In genomic region chrX:111168314-111168713, GRCh38 we compare ENCODE assay signal across 1 cellular context.
TF ChIP-seq lines count a peak whose summit lies in the region.

No MANE protein-coding gene starts in this region.

TF ChIP-seq in K562, 482 proteins besides CTCF, POLR2A, EP300 and RAD21 (continued from another document):
- TF ChIP-seq, protein P1, sequence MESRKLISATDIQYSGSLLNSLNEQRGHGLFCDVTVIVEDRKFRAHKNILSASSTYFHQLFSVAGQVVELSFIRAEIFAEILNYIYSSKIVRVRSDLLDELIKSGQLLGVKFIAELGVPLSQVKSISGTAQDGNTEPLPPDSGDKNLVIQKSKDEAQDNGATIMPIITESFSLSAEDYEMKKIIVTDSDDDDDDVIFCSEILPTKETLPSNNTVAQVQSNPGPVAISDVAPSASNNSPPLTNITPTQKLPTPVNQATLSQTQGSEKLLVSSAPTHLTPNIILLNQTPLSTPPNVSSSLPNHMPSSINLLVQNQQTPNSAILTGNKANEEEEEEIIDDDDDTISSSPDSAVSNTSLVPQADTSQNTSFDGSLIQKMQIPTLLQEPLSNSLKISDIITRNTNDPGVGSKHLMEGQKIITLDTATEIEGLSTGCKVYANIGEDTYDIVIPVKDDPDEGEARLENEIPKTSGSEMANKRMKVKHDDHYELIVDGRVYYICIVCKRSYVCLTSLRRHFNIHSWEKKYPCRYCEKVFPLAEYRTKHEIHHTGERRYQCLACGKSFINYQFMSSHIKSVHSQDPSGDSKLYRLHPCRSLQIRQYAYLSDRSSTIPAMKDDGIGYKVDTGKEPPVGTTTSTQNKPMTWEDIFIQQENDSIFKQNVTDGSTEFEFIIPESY (CRISPR knock-in tag; IDR thresholded peaks at IDR 0.05): no peak
- TF ChIP-seq, protein P2, sequence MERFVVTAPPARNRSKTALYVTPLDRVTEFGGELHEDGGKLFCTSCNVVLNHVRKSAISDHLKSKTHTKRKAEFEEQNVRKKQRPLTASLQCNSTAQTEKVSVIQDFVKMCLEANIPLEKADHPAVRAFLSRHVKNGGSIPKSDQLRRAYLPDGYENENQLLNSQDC (CRISPR knock-in tag; IDR thresholded peaks at IDR 0.05): no peak
- TF ChIP-seq GTF3C2 (IDR thresholded peaks at IDR 0.05; ENCODE audit: borderline replicate concordance, extremely low read depth, insufficient read length) (no peak), RBM17 (IDR thresholded peaks at IDR 0.05; ENCODE audit: borderline replicate concordance, low read depth, low read length) (no peak), CXXC5 (CRISPR knock-in tag; IDR thresholded peaks at IDR 0.05) (no peak), ZBTB49 (CRISPR knock-in tag; IDR thresholded peaks at IDR 0.05; ENCODE audit: borderline replicate concordance) (no peak), LCOR (CRISPR knock-in tag; IDR thresholded peaks at IDR 0.05) (no peak), TEAD4 (IDR thresholded peaks at IDR 0.05; ENCODE audit: low read length) (peak; percentile 17; the same call in 1 of the 2 replicates), TEAD4 (CRISPR knock-in tag; IDR thresholded peaks at IDR 0.05; ENCODE audit: borderline replicate concordance) (no peak), FOXK2 (conservative IDR thresholded peaks at IDR 0.05 in 1 of 2, IDR thresholded peaks at IDR 0.05 in 1 of 2; ENCODE audit: low read depth in 2 of 2) (peak in 1 of 2 experiments; percentile 41; a peak in 1 of 4 replicates), RERE (CRISPR knock-in tag; IDR thresholded peaks at IDR 0.05; ENCODE audit: borderline replicate concordance) (no peak), SMAD2 (IDR thresholded peaks at IDR 0.05; ENCODE audit: low read depth, low read length) (no peak)
